Comparison of ENCODE assay signal across 8 cellular contexts in genomic region chr17:76408037-76408849, GRCh38. TPM values are rescaled to one million over a fixed set of nuclear protein-coding genes. Genes with fewer than 3 reads are reported as not detected.
DNase-seq lines count a peak whose midpoint lies in the region; ATAC-seq, FAIRE-seq and TF ChIP-seq lines count a peak whose summit lies in the region.

No MANE protein-coding gene starts in this region.

- in situ Hi-C loops in ACHN (cut with HindIII; ENCODE audit: low pct_ligation_motif_present, low pct_unique_long_range_greater_than_20kb, low sequenced_read_pairs), result no loop called here

- H4K91ac ChIP-seq in mesenchymal stem cell (ENCODE audit: low read length), result no peak overlapping the region

- H2BK15ac ChIP-seq in mesenchymal stem cell (ENCODE audit: low read depth, poor library complexity, severe bottlenecking), result no peak overlapping the region

- no peak overlapping the region for H3K23ac ChIP-seq in mesenchymal stem cell (ENCODE audit: low read length in 2 of 2)

- no peak overlapping the region for H3K27ac Mint-ChIP-seq in stimulated activated naive B cell treated with anti-CD40 and anti-IgM and Interleukin-4, amounts not matched to agents 10 μg/mL and 1 μg/mL and 100 μg/mL, for 72 hours

- H4K8ac ChIP-seq in mesenchymal stem cell (ENCODE audit: low read length), result peak overlapping the region; percentile 10

- peaks cover 21 to 54% of the 10 kb centered on the region in 2 experiments for H3K36me3 ChIP-seq in mesenchymal stem cell (ENCODE audit: control insufficient read depth in 1 of 2, insufficient read depth in 2 of 2, low read depth in 1 of 2, low read length in 2 of 2)

- no peak overlapping the region for H3K4me3 ChIP-seq in mesenchymal stem cell (ENCODE audit: insufficient read depth in 1 of 2, low read depth in 1 of 2, low read length in 2 of 2)

- no peak overlapping the region for H3K18ac ChIP-seq in mesenchymal stem cell (ENCODE audit: low read depth in 1 of 2, low read length in 2 of 2)

- no peak overlapping the region for H3K9ac ChIP-seq in mesenchymal stem cell (ENCODE audit: low read length)

- H3K9me3 Mint-ChIP-seq in stimulated activated naive B cell treated with anti-CD40 and anti-IgM and Interleukin-4, amounts not matched to agents 10 μg/mL and 1 μg/mL and 100 μg/mL, for 72 hours, result no peaks in the 10 kb centered on the region

- peaks cover 24 to 33% of the 10 kb centered on the region in 2 donors for H3K36me3 Mint-ChIP-seq in stimulated activated naive B cell treated with anti-CD40 and anti-IgM and Interleukin-4, amounts not matched to agents 10 μg/mL and 1 μg/mL and 100 μg/mL, for 72 hours

- H3K79me1 ChIP-seq in mesenchymal stem cell (replicated peaks; ENCODE audit: low read length, poor library complexity, severe bottlenecking), result peaks cover 56% of the 10 kb centered on the region

- peaks cover 11% of the 10 kb centered on the region for H3K4me1 ChIP-seq in mesenchymal stem cell (ENCODE audit: control insufficient read depth, insufficient read depth, low read depth, low read length)

- no peak overlapping the region for H3K27ac ChIP-seq in mesenchymal stem cell (ENCODE audit: low read length, poor library complexity, severe bottlenecking)

- H2BK120ac ChIP-seq in mesenchymal stem cell (ENCODE audit: low read depth, low read length), result no peak overlapping the region

- H3K27me3 Mint-ChIP-seq in stimulated activated naive B cell treated with anti-CD40 and anti-IgM and Interleukin-4, amounts not matched to agents 10 μg/mL and 1 μg/mL and 100 μg/mL, for 72 hours, result no peaks in the 10 kb centered on the region

- H3K4me1 Mint-ChIP-seq in stimulated activated naive B cell treated with anti-CD40 and anti-IgM and Interleukin-4, amounts not matched to agents 10 μg/mL and 1 μg/mL and 100 μg/mL, for 72 hours, result peaks cover 38 to 60% of the 10 kb centered on the region in 2 donors

- H2AFZ ChIP-seq in mesenchymal stem cell (ENCODE audit: low read depth, low read length), result no peak overlapping the region

- H3K14ac ChIP-seq in mesenchymal stem cell (ENCODE audit: low read length in 2 of 2), result no peak overlapping the region

- no peak overlapping the region for H2BK5ac ChIP-seq in mesenchymal stem cell (ENCODE audit: low read depth, low read length, poor library complexity, severe bottlenecking)

- H3K9me3 ChIP-seq in mesenchymal stem cell (ENCODE audit: control insufficient read depth, low read length), result no peaks in the 10 kb centered on the region

- WGBS in mesenchymal stem cell, result 87% methylated on average over 12 of the region's 12 CpGs

- peak; percentile 70 for DNase-seq in ACHN
- DNase-seq in GM12892 (ENCODE audit: insufficient read length), result peak; percentile 67
- peak; percentile 79 for DNase-seq in NCI-H2196 treated with DMSO at 0.1 percent for 48 hours (lab: John Stamatoyannopoulos, UW; ENCODE audit: unreplicated experiment)
- DNase-seq in activated CD4-positive, CD25-positive, alpha-beta regulatory T cell treated with anti-CD3 and anti-CD28 coated beads, Interleukin-2, amount 50 U/mL, for 72 hours, result peak; percentile 69
- DNase-seq in cerebellar cortex (ENCODE audit: low spot score), result peak; percentile 87
- DNase-seq in mesenchymal stem cell, result peak; percentile 52
- peak; percentile 53 for DNase-seq in stimulated activated naive B cell treated with anti-CD40 and anti-IgM and Interleukin-4, amounts not matched to agents 10 μg/mL and 1 μg/mL and 100 μg/mL, for 72 hours
- no peak for DNase-seq in OCI-M2 (lab: John Stamatoyannopoulos, UW; ENCODE audit: unreplicated experiment)

- peak; percentile 76 for FAIRE-seq in GM12892 (lab: Jason Lieb, UNC)

- H2BK12ac ChIP-seq in mesenchymal stem cell (ENCODE audit: low read length in 2 of 2), result no peak overlapping the region

- no peaks in the 10 kb centered on the region for H3K27me3 ChIP-seq in mesenchymal stem cell (ENCODE audit: control insufficient read depth in 1 of 2, insufficient read depth in 1 of 2, low read length in 2 of 2)

- ATAC-seq in stimulated activated naive B cell treated with anti-CD40 and anti-IgM and Interleukin-4, amounts not matched to agents 10 μg/mL and 1 μg/mL and 100 μg/mL, for 72 hours (replicated peaks), result peak; percentile 79 to 82

- no peak overlapping the region for H3K4ac ChIP-seq in mesenchymal stem cell (ENCODE audit: low read depth in 1 of 2, low read length in 2 of 2)

- H3K4me2 ChIP-seq in mesenchymal stem cell (ENCODE audit: low read length, poor library complexity, severe bottlenecking), result no peak overlapping the region

- no peak overlapping the region for H3K4me3 Mint-ChIP-seq in stimulated activated naive B cell treated with anti-CD40 and anti-IgM and Interleukin-4, amounts not matched to agents 10 μg/mL and 1 μg/mL and 100 μg/mL, for 72 hours

- no peak for TF ChIP-seq POLR2A in GM12892 (IDR thresholded peaks at IDR 0.05; ENCODE audit: low read depth, low read length)

- no peak overlapping the region for H2AK5ac ChIP-seq in mesenchymal stem cell (ENCODE audit: low read length, severe bottlenecking)

RNA-seq across cellular contexts. Expression of gene SPHK1, which starts 23.8 kb away (rescaled TPM):
- polyA plus RNA-seq in GM12892 (2012; ENCODE audit: missing spikeins), result 0.47 TPM
- polyA plus RNA-seq in mesenchymal stem cell (2013, experiment 1 of 2), result 5.4 TPM
- 5.4 TPM for polyA plus RNA-seq in mesenchymal stem cell (2013, experiment 2 of 2)

RNA-seq across cellular contexts. Expression of gene UBE2O, which starts 44.7 kb away (rescaled TPM):
- polyA plus RNA-seq in GM12892 (2012; ENCODE audit: missing spikeins), result 13.2 TPM
- polyA plus RNA-seq in mesenchymal stem cell (2013, experiment 1 of 2), result 7.8 TPM
- 6.8 TPM for polyA plus RNA-seq in mesenchymal stem cell (2013, experiment 2 of 2)

RNA-seq across cellular contexts. Expression of gene PRPSAP1, which starts 54.5 kb away (rescaled TPM):
- polyA plus RNA-seq in GM12892 (2012; ENCODE audit: missing spikeins), result 37.8 TPM
- polyA plus RNA-seq in mesenchymal stem cell (2013, experiment 1 of 2), result 20.6 TPM
- 19.8 TPM for polyA plus RNA-seq in mesenchymal stem cell (2013, experiment 2 of 2)

RNA-seq across cellular contexts. Expression of gene AANAT, which starts 59.2 kb away (rescaled TPM):
- polyA plus RNA-seq in GM12892 (2012; ENCODE audit: missing spikeins), result 0.34 TPM
- 0.03 TPM for polyA plus RNA-seq in mesenchymal stem cell (2013, experiment 1 of 2)
- polyA plus RNA-seq in mesenchymal stem cell (2013, experiment 2 of 2), result 0.01 TPM
